In genomic region chr16:23595246-23595950, GRCh38 we compare ENCODE assay signal across 6 cellular contexts. TPM values are rescaled to one million over a fixed set of nuclear protein-coding genes. Genes with fewer than 3 reads are reported as not detected.
DNase-seq lines count a peak whose midpoint lies in the region; ATAC-seq and TF ChIP-seq lines count a peak whose summit lies in the region.

No MANE protein-coding gene starts in this region.

- H4K20me1 ChIP-seq in SK-N-SH (ENCODE audit: insufficient read depth) = peaks cover 14% of the 10 kb centered on the region; the same call in 1 of the 2 replicates

- peak overlapping the region; percentile 60 to 78; a peak in 2 of 4 replicates for H3K27ac ChIP-seq in SK-N-SH (ENCODE audit: low read depth in 2 of 2, low read length in 1 of 2)

- 20% methylated on average over 27 of the region's 34 CpGs for WGBS in SK-N-SH (ENCODE audit: low lambda C conversion rate)

- no peak for TF ChIP-seq CTCF in SK-N-SH (IDR thresholded peaks at IDR 0.05)

- H3K9ac ChIP-seq in SK-N-SH = peak overlapping the region; percentile 98

- peak overlapping the region; percentile 87 to 97 for H3K4me3 ChIP-seq in SK-N-SH (ENCODE audit: low read depth in 2 of 2, low read length in 1 of 2)

- peak overlapping the region; percentile 87; the same call in 1 of the 2 replicates for H2AFZ ChIP-seq in SK-N-SH (ENCODE audit: low read depth)

- peak overlapping the region; percentile 92 for H3K4me2 ChIP-seq in SK-N-SH

- H3K79me2 ChIP-seq in SK-N-SH (ENCODE audit: insufficient read depth) = peaks cover 57% of the 10 kb centered on the region

- ATAC-seq in GM18867 (IDR thresholded peaks at IDR 0.05; ENCODE audit: unreplicated experiment) = peak; percentile 7

- no peaks in the 10 kb centered on the region for H3K9me3 ChIP-seq in SK-N-SH

- no peak for TF ChIP-seq RAD21 in SK-N-SH (IDR thresholded peaks at IDR 0.05; ENCODE audit: low read length)

- no peaks in the 10 kb centered on the region for H3F3A ChIP-seq in SK-N-SH (replicated peaks; ENCODE audit: insufficient read depth)

- H3K4me1 ChIP-seq in SK-N-SH (ENCODE audit: control insufficient read depth in 1 of 2, insufficient read depth in 2 of 2, low read depth in 1 of 2, low read length in 1 of 2) = peaks cover 0 to 7% of the 10 kb centered on the region in 2 experiments; a peak in 1 of 4 replicates

- H3K36me3 ChIP-seq in SK-N-SH (replicated peaks in 1 of 2; ENCODE audit: control insufficient read depth in 1 of 2, insufficient read depth in 2 of 2, low read length in 1 of 2) = peaks cover 6 to 12% of the 10 kb centered on the region in 2 experiments

- DNase-seq in SK-N-SH = peak; percentile 20
- peak; percentile 12 for DNase-seq in iris pigment epithelial cell (ENCODE audit: low read depth)
- DNase-seq in mucosa of gallbladder (ENCODE audit: low spot score) = no peak
- DNase-seq in GM19238 (ENCODE audit: insufficient read length, low spot score) = no peak
- no peak for DNase-seq in islet precursor cell

- POLR2A ChIA-PET in SK-N-SH (lab: Yijun Ruan, JAX) = no interaction called here

- CTCF ChIA-PET in SK-N-SH (lab: Yijun Ruan, JAX) = interaction anchor here (1.2 to 2.2 kb wide), 4 partner anchors 11 to 79 kb away, joined by 3 to 17 read pairs (median 6); no protein-coding TSS in a partner anchor

- no peak for TF ChIP-seq EP300 in SK-N-SH (IDR thresholded peaks at IDR 0.05; ENCODE audit: borderline replicate concordance in 1 of 2, low read depth in 1 of 2, low read length in 1 of 2)

- no peaks in the 10 kb centered on the region for H3K27me3 ChIP-seq in SK-N-SH (ENCODE audit: insufficient read depth)

- H3K9me2 ChIP-seq in SK-N-SH = no peaks in the 10 kb centered on the region

TF ChIP-seq in SK-N-SH, 30 proteins besides CTCF, POLR2A, EP300 and RAD21:
- TF ChIP-seq USF1 (IDR thresholded peaks at IDR 0.05; ENCODE audit: borderline replicate concordance, low read depth) (no peak), RCOR1 (IDR thresholded peaks at IDR 0.05; ENCODE audit: low read length) (no peak), MEF2A (IDR thresholded peaks at IDR 0.05; ENCODE audit: borderline replicate concordance, low read depth) (no peak), ZBTB33 (IDR thresholded peaks at IDR 0.05; ENCODE audit: borderline replicate concordance, low read depth) (no peak), FOXJ3 (CRISPR knock-in tag; IDR thresholded peaks at IDR 0.05) (no peak), PBX3 (IDR thresholded peaks at IDR 0.05) (no peak), TCF12 (IDR thresholded peaks at IDR 0.05) (no peak), YY1 (IDR thresholded peaks at IDR 0.05; ENCODE audit: low read depth) (no peak), JUND (IDR thresholded peaks at IDR 0.05) (no peak), RXRA (IDR thresholded peaks at IDR 0.05; ENCODE audit: borderline replicate concordance, low read depth) (no peak), SIN3A (IDR thresholded peaks at IDR 0.05; ENCODE audit: borderline replicate concordance, low read depth, low read length) (no peak), IRF3 (IDR thresholded peaks at IDR 0.05; ENCODE audit: low read depth, low read length) (no peak), NRF1 (IDR thresholded peaks at IDR 0.05; ENCODE audit: low read depth, low read length) (no peak), REST (IDR thresholded peaks at IDR 0.05; ENCODE audit: low read depth, low read length) (no peak), SMC3 (IDR thresholded peaks at IDR 0.05; ENCODE audit: low read depth, low read length) (no peak)

RNA-seq across cellular contexts. Expression of gene NDUFAB1, which starts 0.7 kb away (rescaled TPM):
- polyA plus RNA-seq in SK-N-SH (2012; rRNA removed) = 187 and 191 TPM in 2 replicates
- 205 and 238 TPM in 2 replicates for polyA plus RNA-seq in SK-N-SH (2012; cell fraction: cytosol; rRNA removed)
- polyA plus RNA-seq in SK-N-SH (2012; cell fraction: nucleus; rRNA removed) = 80.8 and 109 TPM in 2 replicates
- 87.2 TPM for total RNA-seq in mucosa of gallbladder

RNA-seq across cellular contexts. Expression of gene UBFD1, which starts 37.9 kb away (rescaled TPM):
- polyA plus RNA-seq in SK-N-SH (2012; rRNA removed) = 66.1 and 68.9 TPM in 2 replicates
- polyA plus RNA-seq in SK-N-SH (2012; cell fraction: cytosol; rRNA removed) = 53.4 and 67.1 TPM in 2 replicates
- polyA plus RNA-seq in SK-N-SH (2012; cell fraction: nucleus; rRNA removed) = 129 and 153 TPM in 2 replicates
- total RNA-seq in mucosa of gallbladder = 64.9 TPM

RNA-seq across cellular contexts. Expression of gene EARS2, which starts 38.2 kb away (rescaled TPM):
- polyA plus RNA-seq in SK-N-SH (2012; rRNA removed) = 23.2 and 37.4 TPM in 2 replicates
- polyA plus RNA-seq in SK-N-SH (2012; cell fraction: cytosol; rRNA removed) = 19.1 and 24.7 TPM in 2 replicates
- polyA plus RNA-seq in SK-N-SH (2012; cell fraction: nucleus; rRNA removed) = 53.3 and 71.1 TPM in 2 replicates
- total RNA-seq in mucosa of gallbladder = 17.2 TPM

RNA-seq across cellular contexts. Expression of gene PALB2, which starts 45.7 kb away (rescaled TPM):
- polyA plus RNA-seq in SK-N-SH (2012; rRNA removed) = 3.3 and 4.5 TPM in 2 replicates
- polyA plus RNA-seq in SK-N-SH (2012; cell fraction: cytosol; rRNA removed) = 4.4 and 5.0 TPM in 2 replicates
- polyA plus RNA-seq in SK-N-SH (2012; cell fraction: nucleus; rRNA removed) = 4.5 and 6.3 TPM in 2 replicates
- total RNA-seq in mucosa of gallbladder = 11.3 TPM

RNA-seq across cellular contexts. Expression of gene DCTN5, which starts 45.9 kb away (rescaled TPM):
- 45.6 and 59.8 TPM in 2 replicates for polyA plus RNA-seq in SK-N-SH (2012; rRNA removed)
- polyA plus RNA-seq in SK-N-SH (2012; cell fraction: cytosol; rRNA removed) = 59.2 and 59.9 TPM in 2 replicates
- polyA plus RNA-seq in SK-N-SH (2012; cell fraction: nucleus; rRNA removed) = 37.5 and 74.0 TPM in 2 replicates
- total RNA-seq in mucosa of gallbladder = 60.8 TPM

Comparison
In these comparisons a context has a peak if more than half of its experiments do, and no peak if none do; other contexts are left out.
1. DNase-seq: peak in SK-N-SH (single experiment) and iris pigment epithelial cell (single experiment); none in mucosa of gallbladder (single experiment), GM19238 (single experiment) and islet precursor cell (single experiment).